ENCODE assay signal across 23 cellular contexts in genomic region chr20:29741594-29741893, GRCh38.
"Had no signal": no experiment of that assay in that cellular context is flagged by ENCODE, and none has a peak within 500 bp of the region (broad histone marks: within the 10 kb centered on the region; RNA-seq: fewer than 3 reads in every experiment).

No MANE protein-coding gene starts in this region.

- H3K4me1 ChIP-seq: adrenal gland had no signal

- H3K4me1 Mint-ChIP-seq: activated B cell treated with CpG ODN at 0.5 μM for 24 hours; activated CD4-positive, alpha-beta T cell treated with anti-CD3 and anti-CD28 coated beads, Interleukin-2, amount 10 ng/mL, durations not matched to agents 24 days and 14 days had no signal

- H3K27ac Mint-ChIP-seq: activated B cell treated with CpG ODN at 0.5 μM for 24 hours; activated CD4-positive, alpha-beta T cell treated with anti-CD3 and anti-CD28 coated beads, Interleukin-2, amount 10 ng/mL, durations not matched to agents 24 days and 14 days; activated naive CD8-positive, alpha-beta T cell; activated T-helper 2 cell treated with anti-CD3 and anti-CD28 coated beads, Interferon-gamma antibody, Interleukin-2, Interleukin-4, amounts not matched to agents 10 μg/mL and 5 μg/mL and 100 μg/mL, durations not matched to agents 14 hours and 24 hours and 36 hours had no signal

- H3K27me3 ChIP-seq: adrenal gland had no signal

- H3K36me3 ChIP-seq: adrenal gland had no signal

- H3K27me3 Mint-ChIP-seq: activated B cell treated with CpG ODN at 0.5 μM for 24 hours; activated CD4-positive, alpha-beta T cell treated with anti-CD3 and anti-CD28 coated beads, Interleukin-2, amount 10 ng/mL, durations not matched to agents 24 days and 14 days had no signal

- H3K9me3 ChIP-seq: adrenal gland had no signal

- H3K27ac ChIP-seq: adrenal gland had no signal

- H3K4me3 Mint-ChIP-seq: activated B cell treated with CpG ODN at 0.5 μM for 24 hours; activated CD4-positive, alpha-beta T cell treated with anti-CD3 and anti-CD28 coated beads, Interleukin-2, amount 10 ng/mL, durations not matched to agents 24 days and 14 days; activated naive CD8-positive, alpha-beta T cell had no signal

- DNase-seq: activated B cell treated with CpG ODN at 0.5 μM for 24 hours; activated CD4-positive, alpha-beta T cell treated with anti-CD3 and anti-CD28 coated beads for 1 hour; activated CD4-positive, alpha-beta T cell treated with anti-CD3 and anti-CD28 coated beads, Interleukin-2, amount 10 ng/mL, durations not matched to agents 24 days and 14 days; activated CD4-positive, alpha-beta T cell treated with anti-CD3 and anti-CD28 coated beads, Interleukin-2, amount 50 U/mL, for 48 hours; activated gamma-delta T cell treated with Interleukin-2 at 50 U/mL for 16 hours; activated T-cell treated with anti-CD3 and anti-CD28 coated beads for 4 hours; activated T-cell treated with anti-CD3 and anti-CD28 coated beads, Interleukin-2, amount 50 U/mL, for 48 hours; adrenal gland; central memory CD4-positive, alpha-beta T cell; Karpas-422; MM.1S; NCI-H1105 treated with DMSO at 0.1 percent for 48 hours; NCI-H1436 treated with DMSO at 0.1 percent for 48 hours; NCI-H187; NCI-H2081; NCI-H510A treated with DMSO at 0.1 percent for 48 hours; PC-3; SHP77 treated with DMSO at 0.1 percent for 48 hours; T-helper 2 cell; T1000 had no signal

- H3K4me3 ChIP-seq: adrenal gland, K562 had no signal
